Comparison of ENCODE assay signal across 5 cellular contexts in the genomic region with DNA sequence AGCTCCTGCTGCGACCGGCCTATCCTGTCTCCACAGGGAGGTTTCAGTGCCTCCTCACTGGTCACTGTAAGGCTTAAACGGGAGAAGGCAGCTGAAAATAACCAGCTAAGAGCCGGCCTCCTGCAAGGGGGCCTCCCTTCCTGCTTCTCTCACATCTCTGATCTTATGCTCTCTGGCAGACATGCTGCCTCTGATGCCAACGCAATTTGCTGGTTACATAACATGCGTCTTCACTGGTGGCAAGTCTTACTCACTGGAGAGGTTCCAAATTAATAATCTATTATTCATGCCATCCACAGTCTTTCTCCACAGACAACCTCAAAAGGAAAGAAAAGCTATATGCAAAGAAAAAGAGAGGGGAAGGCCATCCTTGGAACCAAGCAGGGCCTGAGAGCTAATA.
"Had no signal": no experiment of that assay in that cellular context is flagged by ENCODE, and none has a peak within 500 bp of the region (broad histone marks: within the 10 kb centered on the region; RNA-seq: fewer than 3 reads in every experiment).

No MANE protein-coding gene starts in this region.

- H3K4me3 ChIP-seq: GM23338, K562 had no signal

- H2AFZ ChIP-seq: GM23338 had no signal

- H3K4me2 ChIP-seq: GM23338 had no signal

- ATAC-seq: GM23338, K562 had no signal

- DNase-seq: H9, HCEC 1CT, IMR-90 had no signal
